18 cellular contexts compared by ENCODE assay signal in the genomic region with DNA sequence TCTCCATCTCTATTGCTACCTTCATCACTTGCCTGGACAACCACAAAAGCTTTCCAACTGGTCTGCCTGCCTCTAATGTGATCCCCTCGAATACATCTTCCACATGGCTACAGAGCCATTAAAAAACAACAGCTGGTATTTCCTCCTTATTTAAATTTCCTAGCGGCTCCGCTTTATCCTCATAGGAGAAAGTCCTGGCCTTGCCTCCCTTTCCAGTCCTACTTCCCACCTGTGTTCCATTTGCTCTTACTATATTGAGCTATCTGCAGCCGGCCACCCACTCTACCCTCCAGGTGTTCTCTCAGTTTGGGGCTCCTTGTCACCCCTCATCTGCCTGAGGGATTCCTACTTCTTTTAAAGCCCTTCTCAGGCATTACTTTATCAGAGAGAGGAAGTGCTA.
"Had no signal": no experiment of that assay in that cellular context is flagged by ENCODE, and none has a peak within 500 bp of the region (broad histone marks: within the 10 kb centered on the region; RNA-seq: fewer than 3 reads in every experiment).

No MANE protein-coding gene starts in this region.

- ATAC-seq: effector memory CD8-positive, alpha-beta T cell; gastroesophageal sphincter; mucosa of descending colon; natural killer cell had no signal

- H3K4me3 Mint-ChIP-seq: effector memory CD8-positive, alpha-beta T cell; natural killer cell; neural crest cell had no signal

- H3K36me3 Mint-ChIP-seq: natural killer cell had no signal

- H3K27me3 Mint-ChIP-seq: effector memory CD8-positive, alpha-beta T cell had no signal

- H3K27ac Mint-ChIP-seq: natural killer cell had no signal

- DNase-seq: effector memory CD8-positive, alpha-beta T cell; esophagus squamous epithelium; foreskin fibroblast; glutamatergic neuron; kidney glomerular epithelial cell; mammary epithelial cell; mucosa of descending colon; natural killer cell; ovary; sigmoid colon; stimulated activated CD4-positive, alpha-beta T cell treated with anti-CD3 and anti-CD28 coated beads, Interleukin-2, amount 100 ng/mL, for 24 hours; stimulated activated CD4-positive, alpha-beta T cell treated with anti-CD3 and anti-CD28 coated beads, Interleukin-4, amount 100 ng/mL, for 4 hours; stimulated activated naive CD4-positive, alpha-beta T cell; stomach; substantia nigra; transverse colon had no signal

- H3K9me3 Mint-ChIP-seq: effector memory CD8-positive, alpha-beta T cell; natural killer cell; neural crest cell had no signal
